In genomic region chr17:21674891-21675738, GRCh38 we compare ENCODE assay signal across 10 cellular contexts. TPM values are rescaled to one million over a fixed set of nuclear protein-coding genes. Genes with fewer than 3 reads are reported as not detected.
DNase-seq lines count a peak whose midpoint lies in the region; ATAC-seq and TF ChIP-seq lines count a peak whose summit lies in the region.
"Not testable (repeated sequence)": the region's sequence is repeated elsewhere in the genome, so short reads cannot be mapped to it uniquely, and the experiment has no call there.
"Had no signal": no experiment of that assay in that cellular context is flagged by ENCODE, and none has a peak within 500 bp of the region (broad histone marks: within the 10 kb centered on the region; RNA-seq: fewer than 3 reads in every experiment).

No MANE protein-coding gene starts in this region.

- H3K27me3 ChIP-seq in Karpas-422 (ENCODE audit: low read length) = not testable (repeated sequence)

- not testable (repeated sequence) for H3K4me2 ChIP-seq in Karpas-422 (ENCODE audit: low read depth, low read length, poor library complexity, severe bottlenecking)

- not testable (repeated sequence) for H3K9me2 ChIP-seq in Karpas-422 (replicated peaks; ENCODE audit: insufficient read depth, low read length)

- H3K4me3 Mint-ChIP-seq in activated T-cell treated with anti-CD3 and anti-CD28 coated beads, Interleukin-2, amount 50 U/mL, for 24 hours; type B pancreatic cell: not testable (repeated sequence)
- H3K4me3 Mint-ChIP-seq in endothelial cell (ENCODE audit: unreplicated experiment) = peak overlapping the region; percentile 71

- not testable (repeated sequence) for H3K27me3 Mint-ChIP-seq in activated T-cell treated with anti-CD3 and anti-CD28 coated beads, Interleukin-2, amount 50 U/mL, for 24 hours; type B pancreatic cell
- H3K27me3 Mint-ChIP-seq in endothelial cell (ENCODE audit: unreplicated experiment) = peaks cover 41% of the 10 kb centered on the region

- DNase-seq in Karpas-422 (peak; percentile 27), mesenteric fat pad (ENCODE audit: low spot score) (peak; percentile 88), sciatic nerve (ENCODE audit: low spot score) (peak; percentile 35), type B pancreatic cell (ENCODE audit: extremely low spot score, unreplicated experiment) (peak; percentile 58)
- peak; percentile 7 for DNase-seq in activated T-cell treated with anti-CD3 and anti-CD28 coated beads, Interleukin-2, amount 50 U/mL, for 24 hours
- DNase-seq in endothelial cell (ENCODE audit: low spot score) = not testable (repeated sequence)

- intact Hi-C loops in sciatic nerve (cut with DNase I) = not testable (repeated sequence)

- ATAC-seq in sciatic nerve = not testable (repeated sequence)

- H3K9me3 ChIP-seq in Karpas-422 (ENCODE audit: low read length) = not testable (repeated sequence)

- not testable (repeated sequence) for H3K9ac ChIP-seq in Karpas-422 (ENCODE audit: low read length)

- not testable (repeated sequence) for H2AFZ ChIP-seq in Karpas-422 (ENCODE audit: low read length)

- not testable (repeated sequence) for H3K36me3 ChIP-seq in Karpas-422 (ENCODE audit: insufficient read depth, low read length)

- H3K27ac Mint-ChIP-seq in activated T-cell treated with anti-CD3 and anti-CD28 coated beads, Interleukin-2, amount 50 U/mL, for 24 hours; endothelial cell (ENCODE audit: unreplicated experiment); type B pancreatic cell: not testable (repeated sequence)

- not testable (repeated sequence) for TF ChIP-seq CTCF in endothelial cell (IDR thresholded peaks at IDR 0.05; ENCODE audit: unreplicated experiment); type B pancreatic cell (conservative IDR thresholded peaks at IDR 0.05)

- H3K9me3 Mint-ChIP-seq in activated T-cell treated with anti-CD3 and anti-CD28 coated beads, Interleukin-2, amount 50 U/mL, for 24 hours = not testable (repeated sequence)
- H3K9me3 Mint-ChIP-seq in endothelial cell (ENCODE audit: unreplicated experiment) (peaks cover 62% of the 10 kb centered on the region), type B pancreatic cell (peaks cover 26% of the 10 kb centered on the region)

- not testable (repeated sequence) for H3K36me3 Mint-ChIP-seq in activated T-cell treated with anti-CD3 and anti-CD28 coated beads, Interleukin-2, amount 50 U/mL, for 24 hours (ENCODE audit: low read depth); type B pancreatic cell
- H3K36me3 Mint-ChIP-seq in endothelial cell (ENCODE audit: low read depth, unreplicated experiment) = peaks cover 43% of the 10 kb centered on the region

- H4K20me1 ChIP-seq in Karpas-422 (ENCODE audit: insufficient read depth, low read depth, low read length) = not testable (repeated sequence)

- H3K4me1 Mint-ChIP-seq in activated T-cell treated with anti-CD3 and anti-CD28 coated beads, Interleukin-2, amount 50 U/mL, for 24 hours (ENCODE audit: low read depth); type B pancreatic cell (ENCODE audit: unreplicated experiment): not testable (repeated sequence)
- peaks cover 14% of the 10 kb centered on the region for H3K4me1 Mint-ChIP-seq in endothelial cell (ENCODE audit: unreplicated experiment)

- H3K27ac ChIP-seq in Karpas-422 (ENCODE audit: low read length) = not testable (repeated sequence)

- H3K4me1 ChIP-seq in Karpas-422 (ENCODE audit: low read length) = not testable (repeated sequence)

- H3K79me2 ChIP-seq in Karpas-422 (ENCODE audit: low read length) = not testable (repeated sequence)

- not testable (repeated sequence) for H3K4me3 ChIP-seq in Karpas-422 (ENCODE audit: low read length)

RNA-seq across cellular contexts. Expression of gene KCNJ18, which starts 17.2 kb away (rescaled TPM):
- not detected in 2 replicates for total RNA-seq in Karpas-422 (2014; rRNA removed; shearing (Covaris generic); ENCODE audit: low replicate concordance)
- total RNA-seq in endothelial cell (ENCODE audit: unreplicated experiment) (not detected), mesenteric fat pad (not detected), sciatic nerve (not detected), type B pancreatic cell (ENCODE audit: low replicate concordance) (not detected in 2 replicates)
- total RNA-seq: CD4-positive, alpha-beta memory T cell; Daoy; GM23248; HT-29 had no signal
